ENCODE assay signal across 8 cellular contexts in genomic region chr20:62924567-62925419, GRCh38. TPM values are rescaled to one million over a fixed set of nuclear protein-coding genes. Genes with fewer than 3 reads are reported as not detected.
A peak's percentile ranks its signal among the peaks of the same experiment; 100 is the strongest.
DNase-seq lines count a peak whose midpoint lies in the region; ATAC-seq and TF ChIP-seq lines count a peak whose summit lies in the region.

No MANE protein-coding gene starts in this region.

- H3K27ac ChIP-seq in rectal smooth muscle tissue (ENCODE audit: low read depth, low read length): peak overlapping the region; percentile 90

- no peaks in the 10 kb centered on the region for H3K36me3 ChIP-seq in rectal smooth muscle tissue (ENCODE audit: control insufficient read depth, insufficient read depth, low read length)

- peak overlapping the region; percentile 92 for H3K27ac Mint-ChIP-seq in HFFc6

- H3K9ac ChIP-seq in rectal smooth muscle tissue (ENCODE audit: low read length): peak overlapping the region; percentile 95

- H3K4me3 ChIP-seq in AG09309 (ENCODE audit: control insufficient read depth, low read depth, low read length): peak overlapping the region; percentile 65
- H3K4me3 ChIP-seq in WI38 (ENCODE audit: low read depth, low read length): peak overlapping the region; percentile 91
- H3K4me3 ChIP-seq in fibroblast of the aortic adventitia (ENCODE audit: low read depth, low read length): peak overlapping the region; percentile 89
- H3K4me3 ChIP-seq in rectal smooth muscle tissue (ENCODE audit: low read length): peak overlapping the region; percentile 96

- H3K27me3 Mint-ChIP-seq in HFFc6 (ENCODE audit: insufficient read depth): no peaks in the 10 kb centered on the region; the same call in 1 of the 2 replicates

- H3K4me1 Mint-ChIP-seq in HFFc6 (ENCODE audit: low read depth): peaks cover 71% of the 10 kb centered on the region

- TF ChIP-seq CTCF in AG09309 (IDR thresholded peaks at IDR 0.05; ENCODE audit: control insufficient read depth, insufficient read depth, low read depth, low read length, missing control alignments) (no peak), HFFc6 (IDR thresholded peaks at IDR 0.05) (no peak), WI38 (IDR thresholded peaks at IDR 0.05; ENCODE audit: low read depth, low read length) (no peak), fibroblast of the aortic adventitia (IDR thresholded peaks at IDR 0.05; ENCODE audit: insufficient read depth, low read length) (no peak)

- peak overlapping the region; percentile 96 for H3K4me3 Mint-ChIP-seq in HFFc6

- DNase-seq in AG09309 (ENCODE audit: low read depth) (no peak), HFFc6 (peak; percentile 22), fibroblast of the aortic adventitia (ENCODE audit: low read depth) (peak; percentile 63), NCI-H446 treated with DMSO at 0.1 percent for 48 hours (lab: John Stamatoyannopoulos, UW) (no peak)

- ATAC-seq in HG03196 (IDR thresholded peaks at IDR 0.05; ENCODE audit: unreplicated experiment) (no peak), GM21390 (IDR thresholded peaks at IDR 0.05; ENCODE audit: unreplicated experiment) (no peak)

- no peaks in the 10 kb centered on the region; the same call in 1 of the 2 replicates for H3K36me3 Mint-ChIP-seq in HFFc6 (ENCODE audit: low read depth)

- H3K4me1 ChIP-seq in rectal smooth muscle tissue (ENCODE audit: control insufficient read depth, insufficient read depth, low read length): peaks cover 39% of the 10 kb centered on the region

- H3K9me3 Mint-ChIP-seq in HFFc6: no peaks in the 10 kb centered on the region

- no peaks in the 10 kb centered on the region for H3K27me3 ChIP-seq in rectal smooth muscle tissue (ENCODE audit: control insufficient read depth, insufficient read depth, low read length)

RNA-seq across cellular contexts. Expression of gene DIDO1, which starts 1.5 kb away (rescaled TPM):
- 10 to 100 TPM; 31.9 to 36.1 (median 34.8) TPM for total RNA-seq in HFFc6 (2021; fragmentation: NEBNext Ultra II Directional; extraction: Animal tissue kit (Norgen Biotek cat#: 25700))
- total RNA-seq in fibroblast of the aortic adventitia (ENCODE audit: low replicate concordance): 48.4 TPM in 2 replicates

RNA-seq across cellular contexts. Expression of gene GID8, which starts 13.2 kb away (rescaled TPM):
- total RNA-seq in HFFc6 (2021; fragmentation: NEBNext Ultra II Directional; extraction: Animal tissue kit (Norgen Biotek cat#: 25700)): 10 to 100 TPM; 19.1 to 26.9 (median 22.6) TPM
- total RNA-seq in fibroblast of the aortic adventitia (ENCODE audit: low replicate concordance): 27.7 and 35.4 TPM in 2 replicates

RNA-seq across cellular contexts. Expression of gene SLC17A9, which starts 27.7 kb away (rescaled TPM):
- total RNA-seq in HFFc6 (2021; fragmentation: NEBNext Ultra II Directional; extraction: Animal tissue kit (Norgen Biotek cat#: 25700)): 10 to 100 TPM; 32.8 to 47.0 (median 35.7) TPM
- total RNA-seq in fibroblast of the aortic adventitia (ENCODE audit: low replicate concordance): 0.41 and 2.0 TPM in 2 replicates

Comparison
In these comparisons a context has a peak if more than half of its experiments do, and no peak if none do; other contexts are left out.
1. DNase-seq: peak in HFFc6 (single experiment) and fibroblast of the aortic adventitia (single experiment); none in AG09309 (single experiment) and NCI-H446 treated with DMSO at 0.1 percent for 48 hours (single experiment).
2. RNA of gene SLC17A9, which starts 27.7 kb away (total RNA-seq): 32.8 to 47.0 TPM in HFFc6; 0.41 to 2.0 TPM in fibroblast of the aortic adventitia; every median in the first group is over 10 times any median in the second.
3. Peak in every context shown above with its lines, with median percentiles within 50 percentile points of each other: H3K4me3 ChIP-seq.